Comparison of ENCODE assay signal across 1 cellular context in genomic region chr17:75830168-75831031, GRCh38.
A peak's percentile ranks its signal among the peaks of the same experiment; 100 is the strongest.
TF ChIP-seq lines count a peak whose summit lies in the region.

No MANE protein-coding gene starts in this region.

TF ChIP-seq in H1, 55 proteins besides CTCF, POLR2A, EP300 and RAD21:
- no peak for TF ChIP-seq YY1 (IDR thresholded peaks at IDR 0.05; ENCODE audit: low read depth, low read length)
- peak; percentile 53 for TF ChIP-seq USF2 (IDR thresholded peaks at IDR 0.05; ENCODE audit: low read length)
- TF ChIP-seq SRF (IDR thresholded peaks at IDR 0.05; ENCODE audit: low read depth, low read length) = no peak
- TF ChIP-seq TAF1 (IDR thresholded peaks at IDR 0.05; ENCODE audit: low read depth, low read length) = peak; percentile 71; the same call in 1 of the 2 replicates
- no peak; the same call in 1 of the 2 replicates for TF ChIP-seq MAX (IDR thresholded peaks at IDR 0.05)
- TF ChIP-seq SIN3A (conservative IDR thresholded peaks at IDR 0.05 in 1 of 2, IDR thresholded peaks at IDR 0.05 in 1 of 2; ENCODE audit: low read depth in 1 of 2, low read length in 2 of 2) = peak in 1 of 2 experiments; percentile 61; a peak in 1 of 4 replicates
- no peak for TF ChIP-seq CHD2 (IDR thresholded peaks at IDR 0.05; ENCODE audit: low read length)
- 0 out of 2 replicates have a peak, but pooled peaks have one; percentile 19 for TF ChIP-seq PHF8 (conservative IDR thresholded peaks at IDR 0.05; ENCODE audit: low read depth, low read length)
- TF ChIP-seq NRF1 (IDR thresholded peaks at IDR 0.05; ENCODE audit: low read depth, low read length) = no peak
- 0 out of 2 replicates have a peak, but pooled peaks have one; percentile 31 for TF ChIP-seq TBP (IDR thresholded peaks at IDR 0.05; ENCODE audit: low read depth, low read length)
- no peak for TF ChIP-seq CTBP2 (IDR thresholded peaks at IDR 0.05; ENCODE audit: borderline replicate concordance, insufficient read depth, insufficient read length, low read length)
TF ChIP-seq in H1: peak in this region for 5.
